Comparison of ENCODE assay signal across 8 cellular contexts in the genomic region with DNA sequence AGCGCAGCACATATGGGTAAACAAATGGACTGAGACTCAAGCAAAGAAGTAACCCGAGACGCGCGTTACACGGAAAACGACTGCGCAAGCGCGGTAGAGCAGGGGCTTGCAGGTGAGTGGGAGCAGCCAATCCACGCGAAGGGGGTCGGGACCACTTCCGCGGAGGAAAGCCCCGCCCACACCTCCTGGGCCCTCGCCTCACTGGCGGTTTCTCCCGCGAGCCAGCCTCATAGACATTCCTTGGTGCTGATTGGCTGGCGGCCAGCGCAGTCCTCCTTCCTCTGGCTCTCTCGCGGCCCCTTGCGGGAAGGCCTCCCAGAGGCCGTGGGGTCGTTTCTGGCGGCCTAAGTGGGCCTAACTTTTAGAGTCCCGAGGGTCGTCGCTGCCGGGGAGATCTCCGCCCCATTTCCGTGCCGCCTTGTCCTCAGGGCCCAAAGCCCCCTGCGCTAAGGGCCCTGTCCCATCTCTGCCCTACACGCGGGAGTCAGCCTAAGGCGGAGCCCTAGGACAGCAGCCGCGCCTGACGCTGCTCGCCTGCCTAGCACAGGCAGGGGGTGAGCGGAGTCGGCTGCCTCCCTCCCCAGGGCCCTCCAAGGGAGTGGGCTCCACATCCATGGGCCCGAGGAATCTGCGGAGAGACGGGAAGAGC. TPM values are rescaled to one million over a fixed set of nuclear protein-coding genes. Genes with fewer than 3 reads are reported as not detected.
DNase-seq lines count a peak whose midpoint lies in the region; ATAC-seq and TF ChIP-seq lines count a peak whose summit lies in the region.

No MANE protein-coding gene starts in this region.

- H3K9me3 Mint-ChIP-seq in brain = peaks cover 0 to 3% (median 0%) of the 10 kb centered on the region in 5 experiments

- peak overlapping the region in 3 of 5 experiments; percentile 40 to 91 (median 46) for H3K27ac Mint-ChIP-seq in brain

- H3K27me3 ChIP-seq in HAP-1 (ENCODE audit: low read depth) = no peaks in the 10 kb centered on the region

- H3K36me3 ChIP-seq in HAP-1 (replicated peaks) = no peaks in the 10 kb centered on the region

- H3K4me3 ChIP-seq in HAP-1 = peak overlapping the region; percentile 52

- DNase-seq in G401 (ENCODE audit: low spot score) (peak; percentile 91), HAP-1 (ENCODE audit: low spot score in 2 of 2) (peak; percentile 93 to 99), NCI-H1092 treated with DMSO at 0.1 percent for 48 hours (lab: John Stamatoyannopoulos, UW) (peak; percentile 94), T-helper 22 cell (ENCODE audit: low read depth) (peak; percentile 98), iPS DF 19.7 (ENCODE audit: low read depth, low spot score) (peak; percentile 90), sciatic nerve (ENCODE audit: low spot score) (peak; percentile 96), NCI-H446 treated with DMSO at 0.1 percent for 48 hours (lab: John Stamatoyannopoulos, UW) (no peak)

- TF ChIP-seq CTCF in brain (conservative IDR thresholded peaks at IDR 0.05) = peak in 1 of 2 experiments; percentile 55

- no peaks in the 10 kb centered on the region for H3K36me3 Mint-ChIP-seq in brain

- no peaks in the 10 kb centered on the region for H3K4me1 Mint-ChIP-seq in brain

- intact Hi-C loops in sciatic nerve (cut with DNase I) = no loop called here

- peaks cover 10% of the 10 kb centered on the region for H3K4me1 ChIP-seq in HAP-1

- no peaks in the 10 kb centered on the region; the same call in 1 of the 2 replicates for H3K9me3 ChIP-seq in HAP-1

- H3K4me3 Mint-ChIP-seq in brain = peak overlapping the region; percentile 80 to 93 (median 82)

- peak; percentile 97 for ATAC-seq in sciatic nerve

- peaks cover 10% of the 10 kb centered on the region for H3K27me3 Mint-ChIP-seq in brain

- in situ Hi-C loops in G401 (cut with HindIII; ENCODE audit: low sequenced_read_pairs) = no loop called here
- in situ Hi-C loops in HAP-1 (cut with MboI; ENCODE audit: low sequenced_read_pairs) = no loop called here

RNA-seq across cellular contexts. Expression of gene FXYD4, which starts 9.1 kb away (rescaled TPM):
- total RNA-seq in G401 (2014; rRNA removed; shearing (Covaris generic)) = not detected in 2 replicates
- polyA plus RNA-seq in brain (ENCODE audit: insufficient read depth, low read depth, low replicate concordance) = 3.4 TPM
- not detected for total RNA-seq in sciatic nerve

RNA-seq across cellular contexts. Expression of gene HNRNPF, which starts 46.7 kb away (rescaled TPM):
- total RNA-seq in G401 (2014; rRNA removed; shearing (Covaris generic)) = 344 and 404 TPM in 2 replicates
- polyA plus RNA-seq in brain (ENCODE audit: insufficient read depth, low read depth, low replicate concordance) = 227 TPM
- total RNA-seq in sciatic nerve = 130 TPM
